ENCODE assay signal across 24 cellular contexts in the genomic region with DNA sequence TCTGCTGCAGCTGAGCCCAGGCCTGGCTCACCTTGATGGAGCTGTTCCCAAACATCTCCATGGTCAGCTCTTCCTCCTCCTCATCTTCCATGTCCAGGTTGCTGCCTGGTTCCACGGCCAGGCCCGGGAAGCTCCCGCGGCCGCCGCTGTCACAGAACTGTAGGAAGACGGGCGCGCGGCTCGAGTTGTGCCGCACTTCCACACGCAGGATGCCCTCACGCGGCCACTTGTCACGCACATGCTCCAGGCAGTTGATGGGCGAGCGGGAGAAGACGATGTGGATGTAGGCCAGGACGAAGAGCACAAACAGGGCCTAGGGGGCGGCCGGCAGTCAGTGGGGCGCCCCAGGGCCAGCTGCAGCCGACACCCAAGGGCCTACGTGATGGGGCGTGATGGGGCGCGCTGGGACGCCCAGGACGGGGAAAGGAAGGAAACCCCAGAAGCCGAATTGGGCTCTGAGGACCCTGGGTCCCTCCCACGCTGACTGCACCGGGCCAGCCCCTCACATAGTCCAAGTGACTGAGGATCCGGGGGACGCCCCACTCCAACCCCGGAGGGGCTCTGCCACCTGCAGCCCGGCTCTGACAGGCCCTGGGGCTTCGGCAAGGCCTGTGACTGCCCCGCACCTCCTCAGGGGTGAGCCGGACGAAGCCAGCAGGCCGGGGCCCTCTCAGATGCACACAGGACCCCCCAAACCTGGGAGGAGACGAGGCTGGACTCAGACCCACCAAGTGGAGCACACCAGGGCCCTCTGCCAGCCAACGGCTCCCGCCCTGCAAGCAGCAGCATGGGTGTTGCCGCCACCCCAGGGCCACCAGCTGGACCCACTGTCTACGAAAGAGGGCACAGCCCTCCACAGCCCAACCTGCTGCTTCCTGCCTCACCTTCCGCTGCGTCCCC. TPM values are rescaled to one million over a fixed set of nuclear protein-coding genes. Genes with fewer than 3 reads are reported as not detected.
DNase-seq lines count a peak whose midpoint lies in the region; ATAC-seq, FAIRE-seq and TF ChIP-seq lines count a peak whose summit lies in the region.
"Had no signal": no experiment of that assay in that cellular context is flagged by ENCODE, and none has a peak within 500 bp of the region (broad histone marks: within the 10 kb centered on the region; RNA-seq: fewer than 3 reads in every experiment).

No MANE protein-coding gene starts in this region.

- H3K14ac ChIP-seq in trophoblast cell (ENCODE audit: low read length), result no peak overlapping the region

- peak overlapping the region; percentile 29 for H3K18ac ChIP-seq in trophoblast cell (ENCODE audit: low read length)

- H3K9me1 ChIP-seq in K562 (ENCODE audit: control insufficient read depth, insufficient read depth, low read length), result peaks cover 16% of the 10 kb centered on the region

- CTCF ChIA-PET in K562 (lab: Yijun Ruan, JAX; ENCODE audit: low intra/inter-chr PET ratio), result no interaction called here

- H4K20me1 ChIP-seq in K562 (replicated peaks; ENCODE audit: control insufficient read depth, insufficient read depth, low read length), result peaks cover 41% of the 10 kb centered on the region

- intact Hi-C loops in K562 (cut with micrococcal nuclease), result no loop called here

- H3K79me1 ChIP-seq in trophoblast cell (ENCODE audit: low read length), result peaks cover 4% of the 10 kb centered on the region

- H4K8ac ChIP-seq in trophoblast cell (ENCODE audit: low read depth, low read length), result no peak overlapping the region

- H3K4me2 ChIP-seq in K562 (ENCODE audit: insufficient read depth, low read length) (no peak overlapping the region), trophoblast cell (ENCODE audit: low read length) (no peak overlapping the region)
- H3K4me2 ChIP-seq: BLaER1 treated with 17β-estradiol and CSF1 and Interleukin-3, amounts not matched to agents 10 nM and 100 nM had no signal

- no peak overlapping the region for H2BK120ac ChIP-seq in trophoblast cell (ENCODE audit: insufficient read depth, low read length, poor library complexity)

- no peak overlapping the region for H2AK5ac ChIP-seq in trophoblast cell (ENCODE audit: low read length)

- TF ChIP-seq RAD21 in K562 (CRISPR knock-in tag; conservative IDR thresholded peaks at IDR 0.05 in 1 of 2, IDR thresholded peaks at IDR 0.05 in 1 of 2), result no peak

- H3K9ac ChIP-seq in HUES6 (ENCODE audit: low read length) (no peak overlapping the region), K562 (ENCODE audit: insufficient read depth in 1 of 2, low read depth in 2 of 2, low read length in 2 of 2) (peak overlapping the region in 1 of 2 experiments; percentile 78; a peak in 2 of 4 replicates), trophoblast cell (ENCODE audit: low read length) (no peak overlapping the region)

- H3K9me3 ChIP-seq in HUES6 (ENCODE audit: control insufficient read depth, insufficient read depth, low read depth, low read length) (no peaks in the 10 kb centered on the region), K562 (replicated peaks; ENCODE audit: control insufficient read depth, insufficient read depth, low read depth, low read length) (no peaks in the 10 kb centered on the region), trophoblast cell (ENCODE audit: insufficient read depth, low read depth, low read length) (no peaks in the 10 kb centered on the region)
- H3K9me3 ChIP-seq: BLaER1 treated with 17β-estradiol and CSF1 and Interleukin-3, amounts not matched to agents 10 nM and 100 nM had no signal

- no peak for TF ChIP-seq CTCF in K562 (IDR thresholded peaks at IDR 0.05 in 2 of 3, conservative IDR thresholded peaks at IDR 0.05 in 1 of 3; ENCODE audit: insufficient read depth in 2 of 3, low read depth in 1 of 3, low read length in 3 of 3)

- no peak for DNase-seq in K562 (ENCODE audit: extremely low read depth in 1 of 4, low spot score in 3 of 4)
- DNase-seq in trophoblast cell, result no peak
- no peak for DNase-seq in RPMI8226
- DNase-seq: CD8-positive, alpha-beta memory T cell; DMS53; EL; IMR-90; Karpas-422; NCI-H1417 treated with DMSO at 0.1 percent for 48 hours; NCI-H1930; NCI-H226; NCI-H524; NCI-H82; SIG-M5 had no signal

- no peak overlapping the region for H3K23ac ChIP-seq in trophoblast cell (ENCODE audit: low read length)

- H2AFZ ChIP-seq in K562 (ENCODE audit: low read depth, low read length) (no peak overlapping the region), trophoblast cell (ENCODE audit: insufficient read depth, low read length, poor library complexity) (no peak overlapping the region)

- no peak overlapping the region for H2BK5ac ChIP-seq in trophoblast cell (ENCODE audit: low read depth, low read length, poor library complexity)

- no peak for FAIRE-seq in K562 (lab: Jason Lieb, UNC)
- FAIRE-seq: GM12891, H54 had no signal

- no peak overlapping the region for H2BK12ac ChIP-seq in trophoblast cell (ENCODE audit: low read length)

- ATAC-seq in K562 (no peak), GM21723 (IDR thresholded peaks at IDR 0.05; ENCODE audit: unreplicated experiment) (no peak)
- ATAC-seq: SK-N-SH treated with all-trans-retinoic acid at 6 μM for 48 hours had no signal

- H4K12ac ChIP-seq in trophoblast cell (ENCODE audit: low read depth, low read length), result no peak overlapping the region

- H3K36me3 ChIP-seq in HUES6 (ENCODE audit: control insufficient read depth, insufficient read depth, low read length) (peaks cover 42% of the 10 kb centered on the region), K562 (ENCODE audit: control insufficient read depth, insufficient read depth, low read length) (peaks cover 92% of the 10 kb centered on the region; the same call in 2 of the 3 replicates), trophoblast cell (ENCODE audit: control insufficient read depth in 1 of 2, insufficient read depth in 2 of 2, low read length in 2 of 2) (peaks cover 54 to 73% of the 10 kb centered on the region in 2 experiments)

- 95% methylated on average over 38 of the region's 49 CpGs for WGBS in K562 (ENCODE audit: insufficient coverage, low coverage, missing lambda C conversion rate)
- WGBS in trophoblast cell (ENCODE audit: extremely low coverage, insufficient coverage, insufficient read length), result no CpG with 5 or more reads among the region's 49 CpGs

- POLR2A ChIA-PET in K562 (lab: Yijun Ruan, JAX), result interaction anchor here (0.6 to 1.8 kb wide), 6 partner anchors 10 to 277 kb away, joined by 3 to 9 read pairs (median 4); partner anchors contain the start of gene CNN2

- H3K4me3 ChIP-seq in HUES6 (ENCODE audit: low read depth, low read length) (no peak overlapping the region), K562 (no peak overlapping the region), trophoblast cell (ENCODE audit: low read depth, low read length) (no peak overlapping the region)
- H3K4me3 ChIP-seq: BLaER1 treated with 17β-estradiol and CSF1 and Interleukin-3, amounts not matched to agents 10 nM and 100 nM had no signal

- in situ Hi-C loops in K562 (cut with MboI), result no loop called here

- BruUV-seq in K562 (replicated peaks; lab: Mats Ljungman, UMichigan), result no TSS peak

- TF ChIP-seq EP300 in K562 (IDR thresholded peaks at IDR 0.05; ENCODE audit: low read length), result no peak

- no peak overlapping the region for H4K91ac ChIP-seq in trophoblast cell (ENCODE audit: low read depth, low read length)

- H3K27ac ChIP-seq in HUES6 (ENCODE audit: low read depth, low read length) (peak overlapping the region; percentile 50; the same call in 1 of the 2 replicates), K562 (ENCODE audit: extremely low read depth, low read depth, low read length) (no peak overlapping the region), trophoblast cell (ENCODE audit: low read depth, low read length) (no peak overlapping the region)
- H3K27ac ChIP-seq: BLaER1 treated with 17β-estradiol and CSF1 and Interleukin-3, amounts not matched to agents 10 nM and 100 nM had no signal

- peaks cover 35% of the 10 kb centered on the region for H3K4me1 ChIP-seq in HUES6 (ENCODE audit: control insufficient read depth, insufficient read depth, low read length)
- H3K4me1 ChIP-seq in K562 (replicated peaks in 1 of 2; ENCODE audit: control insufficient read depth in 2 of 2, insufficient read depth in 2 of 2, low read length in 2 of 2), result peaks cover 23 to 92% of the 10 kb centered on the region in 2 experiments
- H3K4me1 ChIP-seq in trophoblast cell (ENCODE audit: control insufficient read depth in 1 of 2, insufficient read depth in 2 of 2, low read length in 2 of 2), result peaks cover 25 to 30% of the 10 kb centered on the region in 2 experiments

- no peak; the same call in 1 of the 2 replicates for TF ChIP-seq POLR2A in K562 (conservative IDR thresholded peaks at IDR 0.05)

- H3K27me3 ChIP-seq in HUES6 (ENCODE audit: control insufficient read depth, insufficient read depth, low read length), result no peaks in the 10 kb centered on the region
- H3K27me3 ChIP-seq in K562 (ENCODE audit: control insufficient read depth in 2 of 2, insufficient read depth in 2 of 2, low read length in 2 of 2), result no peaks in the 10 kb centered on the region
- H3K27me3 ChIP-seq in trophoblast cell (ENCODE audit: insufficient read depth, low read length), result no peaks in the 10 kb centered on the region
- H3K27me3 ChIP-seq: BLaER1 treated with 17β-estradiol and CSF1 and Interleukin-3, amounts not matched to agents 10 nM and 100 nM had no signal

- peak overlapping the region; percentile 28 for H3K4ac ChIP-seq in trophoblast cell (ENCODE audit: low read depth, low read length)

- H3K79me2 ChIP-seq in K562 (ENCODE audit: control insufficient read depth, insufficient read depth, low read length) (peaks cover 63% of the 10 kb centered on the region), trophoblast cell (ENCODE audit: control insufficient read depth, insufficient read depth, low read length, poor library complexity) (peaks cover 33% of the 10 kb centered on the region)

RNA-seq across cellular contexts. Expression of gene TMEM259, which starts 6.5 kb away (rescaled TPM):
- total RNA-seq in K562 (2011; cell fraction: chromatin; rRNA removed; ENCODE audit: low replicate concordance), result 157 and 512 TPM in 2 replicates
- 498 and 541 TPM in 2 replicates for total RNA-seq in K562 (2011; cell fraction: nucleolus; rRNA removed)
- total RNA-seq in K562 (2011; cell fraction: nucleoplasm; rRNA removed), result 251 and 289 TPM in 2 replicates
- total RNA-seq in K562 (2014; rRNA removed) (135 and 169 TPM in 2 replicates), K562 (2014; rRNA removed; fragmentation: Illumina TruSeq; extraction: Trizol) (13.4 and 18.5 TPM in 2 replicates), K562 (2015; rRNA removed; fragmentation: Illumina TruSeq; extraction: Trizol) (59.7 and 60.9 TPM in 2 replicates), K562 (2021) (176 and 193 TPM in 2 replicates)
- polyA plus RNA-seq in K562 (2011; rRNA removed) (83.2 and 158 TPM in 2 replicates), K562 (2014; fragmentation: Illumina TruSeq; extraction: Trizol) (63.6 and 79.5 TPM in 2 replicates), K562 (2014; fragmentation: Nextera tagmentation; extraction: Ambion mirVana) (under 1 TPM; 0.52 to 0.57 TPM), K562 (2014; rRNA removed) (225 and 231 TPM in 2 replicates)
- 163 and 311 TPM in 2 replicates for polyA plus RNA-seq in K562 (2011; cell fraction: cytosol; rRNA removed)
- 1,374 and 1,890 TPM in 2 replicates for polyA plus RNA-seq in K562 (2011; cell fraction: nucleus; rRNA removed)
- polyA plus RNA-seq in K562 (2012), result 118 and 187 TPM in 2 replicates
- polyA minus RNA-seq in K562 (2011; rRNA and poly(A)+ RNA removed), result 18.2 and 31.6 TPM in 2 replicates
- 42.1 and 50.9 TPM in 2 replicates for polyA minus RNA-seq in K562 (2011; cell fraction: cytosol; rRNA and poly(A)+ RNA removed)
- 105 and 111 TPM in 2 replicates for polyA minus RNA-seq in K562 (2011; cell fraction: nucleus; rRNA and poly(A)+ RNA removed)
- polyA plus RNA-seq in trophoblast cell (2013), result 99.6 and 108 TPM in 2 replicates

RNA-seq across cellular contexts. Expression of gene RNU6-2, which starts 6.9 kb away (rescaled TPM):
- total RNA-seq in K562 (2011; cell fraction: chromatin; rRNA removed; ENCODE audit: low replicate concordance), result not detected in 2 replicates
- total RNA-seq in K562 (2011; cell fraction: nucleolus; rRNA removed), result not detected in 2 replicates
- not detected in 2 replicates for total RNA-seq in K562 (2011; cell fraction: nucleoplasm; rRNA removed)
- total RNA-seq in K562 (2014; rRNA removed), result not detected in 2 replicates
- not detected in 2 replicates for total RNA-seq in K562 (2014; rRNA removed; fragmentation: Illumina TruSeq; extraction: Trizol)
- total RNA-seq in K562 (2015; rRNA removed; fragmentation: Illumina TruSeq; extraction: Trizol), result not detected in 2 replicates
- total RNA-seq in K562 (2021), result not detected in 2 replicates
- not detected in 2 replicates for polyA plus RNA-seq in K562 (2011; rRNA removed)
- not detected in 2 replicates for polyA plus RNA-seq in K562 (2011; cell fraction: cytosol; rRNA removed)
- polyA plus RNA-seq in K562 (2011; cell fraction: nucleus; rRNA removed), result not detected in 2 replicates
- not detected in 2 replicates for polyA plus RNA-seq in K562 (2012)
- not detected in 2 replicates for polyA plus RNA-seq in K562 (2014; fragmentation: Illumina TruSeq; extraction: Trizol)
- not detected for polyA plus RNA-seq in K562 (2014; fragmentation: Nextera tagmentation; extraction: Ambion mirVana)
- polyA plus RNA-seq in K562 (2014; rRNA removed), result not detected in 2 replicates
- under 0.01 TPM in 2 replicates for polyA minus RNA-seq in K562 (2011; rRNA and poly(A)+ RNA removed)
- polyA minus RNA-seq in K562 (2011; cell fraction: cytosol; rRNA and poly(A)+ RNA removed), result 667 TPM in 1 of 2 replicates, not detected in the other
- under 0.01 TPM in 1 of 2 replicates, not detected in the other for polyA minus RNA-seq in K562 (2011; cell fraction: nucleus; rRNA and poly(A)+ RNA removed)
- polyA plus RNA-seq in trophoblast cell (2013), result not detected in 2 replicates
- total RNA-seq: A673; CD8-positive, alpha-beta memory T cell; HT-29; IMR-90; MCF 10A; RPMI7951 had no signal
- polyA plus RNA-seq: CD8-positive, alpha-beta memory T cell; IMR-90 had no signal

RNA-seq across cellular contexts. Expression of gene CNN2, which starts 12.0 kb away (rescaled TPM):
- total RNA-seq in K562 (2011; cell fraction: chromatin; rRNA removed; ENCODE audit: low replicate concordance), result 25.1 and 70.9 TPM in 2 replicates
- 40.8 and 41.4 TPM in 2 replicates for total RNA-seq in K562 (2011; cell fraction: nucleolus; rRNA removed)
- total RNA-seq in K562 (2011; cell fraction: nucleoplasm; rRNA removed), result 34.4 and 52.1 TPM in 2 replicates
- total RNA-seq in K562 (2014; rRNA removed) (82.3 and 124 TPM in 2 replicates), K562 (2014; rRNA removed; fragmentation: Illumina TruSeq; extraction: Trizol) (33.7 and 45.6 TPM in 2 replicates), K562 (2015; rRNA removed; fragmentation: Illumina TruSeq; extraction: Trizol) (52.7 and 54.9 TPM in 2 replicates), K562 (2021) (161 and 174 TPM in 2 replicates)
- polyA plus RNA-seq in K562 (2011; rRNA removed) (36.4 and 61.3 TPM in 2 replicates), K562 (2014; fragmentation: Illumina TruSeq; extraction: Trizol) (123 and 158 TPM in 2 replicates), K562 (2014; fragmentation: Nextera tagmentation; extraction: Ambion mirVana) (10 to 100 TPM; 12.1 to 12.8 TPM), K562 (2014; rRNA removed) (71.3 and 73.3 TPM in 2 replicates)
- 82.9 and 105 TPM in 2 replicates for polyA plus RNA-seq in K562 (2011; cell fraction: cytosol; rRNA removed)
- 42.5 and 55.7 TPM in 2 replicates for polyA plus RNA-seq in K562 (2011; cell fraction: nucleus; rRNA removed)
- 82.7 and 152 TPM in 2 replicates for polyA plus RNA-seq in K562 (2012)
- 45.8 and 50.7 TPM in 2 replicates for polyA minus RNA-seq in K562 (2011; rRNA and poly(A)+ RNA removed)
- polyA minus RNA-seq in K562 (2011; cell fraction: cytosol; rRNA and poly(A)+ RNA removed), result 132 and 161 TPM in 2 replicates
- polyA minus RNA-seq in K562 (2011; cell fraction: nucleus; rRNA and poly(A)+ RNA removed), result 9.0 and 15.9 TPM in 2 replicates
- polyA plus RNA-seq in trophoblast cell (2013), result 349 and 351 TPM in 2 replicates

RNA-seq across cellular contexts. Expression of gene GRIN3B, which starts 14.2 kb away (rescaled TPM):
- total RNA-seq in K562 (2011; cell fraction: chromatin; rRNA removed; ENCODE audit: low replicate concordance), result 0.32 and 0.88 TPM in 2 replicates
- 1.3 and 2.9 TPM in 2 replicates for total RNA-seq in K562 (2011; cell fraction: nucleolus; rRNA removed)
- total RNA-seq in K562 (2011; cell fraction: nucleoplasm; rRNA removed), result 0.29 and 0.46 TPM in 2 replicates
- 0.95 TPM in 1 of 2 replicates, not detected in the other for total RNA-seq in K562 (2014; rRNA removed)
- total RNA-seq in K562 (2014; rRNA removed; fragmentation: Illumina TruSeq; extraction: Trizol), result not detected in 2 replicates
- not detected in 2 replicates for total RNA-seq in K562 (2015; rRNA removed; fragmentation: Illumina TruSeq; extraction: Trizol)
- total RNA-seq in K562 (2021), result 0.51 TPM in 1 of 2 replicates, not detected in the other
- 0.06 and 0.23 TPM in 2 replicates for polyA plus RNA-seq in K562 (2011; rRNA removed)
- polyA plus RNA-seq in K562 (2011; cell fraction: cytosol; rRNA removed), result 0.31 and 0.53 TPM in 2 replicates
- polyA plus RNA-seq in K562 (2011; cell fraction: nucleus; rRNA removed), result 2.2 and 2.5 TPM in 2 replicates
- polyA plus RNA-seq in K562 (2012), result 0.12 and 0.51 TPM in 2 replicates
- not detected in 2 replicates for polyA plus RNA-seq in K562 (2014; fragmentation: Illumina TruSeq; extraction: Trizol)
- not detected for polyA plus RNA-seq in K562 (2014; fragmentation: Nextera tagmentation; extraction: Ambion mirVana)
- 0.15 and 0.19 TPM in 2 replicates for polyA plus RNA-seq in K562 (2014; rRNA removed)
- 0.06 TPM in 1 of 2 replicates, not detected in the other for polyA minus RNA-seq in K562 (2011; rRNA and poly(A)+ RNA removed)
- not detected in 2 replicates for polyA minus RNA-seq in K562 (2011; cell fraction: cytosol; rRNA and poly(A)+ RNA removed)
- polyA minus RNA-seq in K562 (2011; cell fraction: nucleus; rRNA and poly(A)+ RNA removed), result 0.40 and 1.4 TPM in 2 replicates
- 1.8 and 1.9 TPM in 2 replicates for polyA plus RNA-seq in trophoblast cell (2013)
- total RNA-seq: A673; CD8-positive, alpha-beta memory T cell; HT-29; MCF 10A had no signal
- polyA plus RNA-seq: CD8-positive, alpha-beta memory T cell had no signal

RNA-seq across cellular contexts. Expression of gene ABCA7, which starts 25.5 kb away (rescaled TPM):
- total RNA-seq in K562 (2011; cell fraction: chromatin; rRNA removed; ENCODE audit: low replicate concordance), result 266 and 789 TPM in 2 replicates
- 519 and 639 TPM in 2 replicates for total RNA-seq in K562 (2011; cell fraction: nucleolus; rRNA removed)
- 258 and 297 TPM in 2 replicates for total RNA-seq in K562 (2011; cell fraction: nucleoplasm; rRNA removed)
- 31.4 and 45.4 TPM in 2 replicates for total RNA-seq in K562 (2014; rRNA removed)
- 8.9 and 12.7 TPM in 2 replicates for total RNA-seq in K562 (2014; rRNA removed; fragmentation: Illumina TruSeq; extraction: Trizol)
- 19.1 and 22.8 TPM in 2 replicates for total RNA-seq in K562 (2015; rRNA removed; fragmentation: Illumina TruSeq; extraction: Trizol)
- 90.0 and 96.1 TPM in 2 replicates for total RNA-seq in K562 (2021)
- 32.6 and 52.0 TPM in 2 replicates for polyA plus RNA-seq in K562 (2011; rRNA removed)
- 31.0 and 47.7 TPM in 2 replicates for polyA plus RNA-seq in K562 (2011; cell fraction: cytosol; rRNA removed)
- polyA plus RNA-seq in K562 (2011; cell fraction: nucleus; rRNA removed), result 504 and 724 TPM in 2 replicates
- polyA plus RNA-seq in K562 (2012), result 65.1 and 67.9 TPM in 2 replicates
- 31.2 and 32.6 TPM in 2 replicates for polyA plus RNA-seq in K562 (2014; fragmentation: Illumina TruSeq; extraction: Trizol)
- polyA plus RNA-seq in K562 (2014; fragmentation: Nextera tagmentation; extraction: Ambion mirVana), result 1 to 10 TPM; 2.3 to 3.0 TPM
- polyA plus RNA-seq in K562 (2014; rRNA removed), result 73.5 and 94.1 TPM in 2 replicates
- polyA minus RNA-seq in K562 (2011; rRNA and poly(A)+ RNA removed), result 13.1 and 14.8 TPM in 2 replicates
- polyA minus RNA-seq in K562 (2011; cell fraction: cytosol; rRNA and poly(A)+ RNA removed), result 24.3 and 51.6 TPM in 2 replicates
- 164 and 176 TPM in 2 replicates for polyA minus RNA-seq in K562 (2011; cell fraction: nucleus; rRNA and poly(A)+ RNA removed)
- polyA plus RNA-seq in trophoblast cell (2013), result 26.8 and 27.6 TPM in 2 replicates
